26 cellular contexts compared by ENCODE assay signal in genomic region chr9:129128689-129129088, GRCh38.
"Had no signal": no experiment of that assay in that cellular context is flagged by ENCODE, and none has a peak within 500 bp of the region (broad histone marks: within the 10 kb centered on the region; RNA-seq: fewer than 3 reads in every experiment).

No MANE protein-coding gene starts in this region.

- ATAC-seq: esophagus mucosa; left colon; naive thymus-derived CD4-positive, alpha-beta T cell; psoas muscle; right cardiac atrium; stimulated activated memory B cell treated with anti-CD40 and anti-IgM and Interleukin-4, amounts not matched to agents 10 μg/mL and 1 μg/mL and 100 μg/mL, for 72 hours had no signal

- H3K4me1 Mint-ChIP-seq: nephron had no signal

- H3K27me3 Mint-ChIP-seq: naive thymus-derived CD4-positive, alpha-beta T cell; stimulated activated memory B cell treated with anti-CD40 and anti-IgM and Interleukin-4, amounts not matched to agents 10 μg/mL and 1 μg/mL and 100 μg/mL, for 72 hours; stimulated activated naive CD8-positive, alpha-beta T cell treated with anti-CD3 and anti-CD28 coated beads, Interleukin-15, Interleukin-2, amounts not matched to agents 100 ng/mL and 50 ng/mL, for 24 hours had no signal

- H3K27ac Mint-ChIP-seq: immature natural killer cell; nephron; stimulated activated memory B cell treated with anti-CD40 and anti-IgM and Interleukin-4, amounts not matched to agents 10 μg/mL and 1 μg/mL and 100 μg/mL, for 72 hours; stimulated activated naive CD8-positive, alpha-beta T cell treated with anti-CD3 and anti-CD28 coated beads, Interleukin-15, Interleukin-2, amounts not matched to agents 100 ng/mL and 50 ng/mL, for 24 hours had no signal

- H3K4me3 Mint-ChIP-seq: immature natural killer cell; naive thymus-derived CD4-positive, alpha-beta T cell; nephron; stimulated activated memory B cell treated with anti-CD40 and anti-IgM and Interleukin-4, amounts not matched to agents 10 μg/mL and 1 μg/mL and 100 μg/mL, for 72 hours; stimulated activated naive CD8-positive, alpha-beta T cell treated with anti-CD3 and anti-CD28 coated beads, Interleukin-15, Interleukin-2, amounts not matched to agents 100 ng/mL and 50 ng/mL, for 24 hours had no signal

- FAIRE-seq: urothelium cell line had no signal

- DNase-seq: cortex of kidney; foreskin fibroblast; hypothalamus; immature natural killer cell; islet precursor cell; kidney glomerular epithelial cell; left colon; left ventricle myocardium inferior; mammary epithelial cell; mesendoderm; midbrain; naive thymus-derived CD4-positive, alpha-beta T cell; occipital lobe; ovary; posterior cingulate gyrus; psoas muscle; sigmoid colon; stimulated activated CD4-positive, alpha-beta T cell treated with anti-CD3 and anti-CD28 coated beads, Interleukin-2, amount 100 ng/mL, for 24 hours; stimulated activated CD4-positive, alpha-beta T cell treated with anti-CD3 and anti-CD28 coated beads, Interleukin-4, amount 100 ng/mL, for 24 hours; upper lobe of left lung had no signal

- H3K9me3 Mint-ChIP-seq: immature natural killer cell; naive thymus-derived CD4-positive, alpha-beta T cell; nephron; stimulated activated memory B cell treated with anti-CD40 and anti-IgM and Interleukin-4, amounts not matched to agents 10 μg/mL and 1 μg/mL and 100 μg/mL, for 72 hours; stimulated activated naive CD8-positive, alpha-beta T cell treated with anti-CD3 and anti-CD28 coated beads, Interleukin-15, Interleukin-2, amounts not matched to agents 100 ng/mL and 50 ng/mL, for 24 hours had no signal
